ENCODE assay signal across 18 cellular contexts in genomic region chr4:127143460-127144190, GRCh38.
DNase-seq lines count a peak whose midpoint lies in the region; ATAC-seq and TF ChIP-seq lines count a peak whose summit lies in the region.
"Had no signal": no experiment of that assay in that cellular context is flagged by ENCODE, and none has a peak within 500 bp of the region (broad histone marks: within the 10 kb centered on the region; RNA-seq: fewer than 3 reads in every experiment).

No MANE protein-coding gene starts in this region.

- no peak for TF ChIP-seq POLR2A in testis (IDR thresholded peaks at IDR 0.05)

- peaks cover 7% of the 10 kb centered on the region for H3K9me3 Mint-ChIP-seq in activated T-helper 2 cell treated with anti-CD3 and anti-CD28 coated beads, Interferon-gamma antibody, Interleukin-2, Interleukin-4, amounts not matched to agents 10 μg/mL and 5 μg/mL and 100 μg/mL, durations not matched to agents 14 hours and 24 hours and 36 hours
- H3K9me3 Mint-ChIP-seq: nephron progenitor cell had no signal

- intact Hi-C loops in PC-3 (cut with micrococcal nuclease) = no loop called here
- intact Hi-C loops in lower lobe of right lung (cut with DNase I) = no loop called here
- intact Hi-C loops in testis (cut with DNase I; ENCODE audit: low total_unique reads) = no loop called here
- intact Hi-C loops in activated T-helper 2 cell treated with anti-CD3 and anti-CD28 coated beads, Interferon-gamma antibody, Interleukin-2, Interleukin-4, amounts not matched to agents 10 μg/mL and 5 μg/mL and 100 μg/mL, durations not matched to agents 14 hours and 24 hours and 36 hours (cut with micrococcal nuclease) = no loop called here

- H3K27ac Mint-ChIP-seq in activated T-helper 2 cell treated with anti-CD3 and anti-CD28 coated beads, Interferon-gamma antibody, Interleukin-2, Interleukin-4, amounts not matched to agents 10 μg/mL and 5 μg/mL and 100 μg/mL, durations not matched to agents 14 hours and 24 hours and 36 hours = no peak overlapping the region
- H3K27ac Mint-ChIP-seq: nephron progenitor cell had no signal

- no peak for ATAC-seq in PC-3
- ATAC-seq in lower lobe of right lung = peak; percentile 56 to 70
- ATAC-seq: left lobe of liver had no signal

- no peak overlapping the region; the same call in 1 of the 2 replicates for H3K4me2 ChIP-seq in PC-3 (ENCODE audit: low read length)
- H3K4me2 ChIP-seq: hepatocyte had no signal

- DNase-seq in AG10803 (ENCODE audit: low read depth) (peak; percentile 87), PC-3 (peak; percentile 30), choroid plexus epithelial cell (ENCODE audit: low read depth) (peak; percentile 85), lower lobe of right lung (no peak), testis (no peak), T1000 (lab: John Stamatoyannopoulos, UW) (no peak)
- no peak for DNase-seq in effector CD8-positive, alpha-beta T cell (lab: John Stamatoyannopoulos, UW)
- no peak for DNase-seq in activated T-helper 2 cell treated with anti-CD3 and anti-CD28 coated beads, Interferon-gamma antibody, Interleukin-2, Interleukin-4, amounts not matched to agents 10 μg/mL and 5 μg/mL and 100 μg/mL, durations not matched to agents 14 hours and 24 hours and 36 hours (ENCODE audit: low spot score)
- DNase-seq: activated CD4-positive, CD25-positive, alpha-beta regulatory T cell treated with anti-CD3 and anti-CD28 coated beads, Interleukin-2, amount 50 U/mL, for 72 hours; activated naive CD4-positive, alpha-beta T cell treated with anti-CD3 and anti-CD28 coated beads, Interleukin-2, amount 50 U/mL, for 16 hours; cerebellar nuclear complex; NCI-H1436; NCI-H524; nephron progenitor cell had no signal

- H3K4me3 Mint-ChIP-seq in activated T-helper 2 cell treated with anti-CD3 and anti-CD28 coated beads, Interferon-gamma antibody, Interleukin-2, Interleukin-4, amounts not matched to agents 10 μg/mL and 5 μg/mL and 100 μg/mL, durations not matched to agents 14 hours and 24 hours and 36 hours (ENCODE audit: low read depth) = no peak overlapping the region
- H3K4me3 Mint-ChIP-seq: nephron progenitor cell had no signal

- H3K36me3 ChIP-seq in PC-3 (ENCODE audit: low read depth, low read length) = no peaks in the 10 kb centered on the region
- no peaks in the 10 kb centered on the region for H3K36me3 ChIP-seq in lower lobe of right lung
- H3K36me3 ChIP-seq in testis (ENCODE audit: low read depth, missing control alignments) = no peaks in the 10 kb centered on the region
- H3K36me3 ChIP-seq: suprapubic skin had no signal

- no peaks in the 10 kb centered on the region for H3K79me2 ChIP-seq in PC-3 (ENCODE audit: low read length)
- H3K79me2 ChIP-seq: hepatocyte had no signal

- peaks cover 3% of the 10 kb centered on the region; the same call in 1 of the 2 replicates for H3K4me1 ChIP-seq in PC-3 (ENCODE audit: insufficient read depth, low read length)
- no peaks in the 10 kb centered on the region for H3K4me1 ChIP-seq in lower lobe of right lung
- H3K4me1 ChIP-seq in testis = no peaks in the 10 kb centered on the region
- H3K4me1 ChIP-seq: suprapubic skin had no signal

- H4K20me1 ChIP-seq in PC-3 (ENCODE audit: low read length) = no peaks in the 10 kb centered on the region

- H3K27me3 ChIP-seq in PC-3 (ENCODE audit: low read length) (no peaks in the 10 kb centered on the region), lower lobe of right lung (ENCODE audit: low read depth) (no peaks in the 10 kb centered on the region), testis (no peaks in the 10 kb centered on the region)
- H3K27me3 ChIP-seq: hepatocyte, suprapubic skin had no signal

- CTCF ChIA-PET in PC-3 (lab: Charles Lee) = no interaction called here

- WGBS in testis, 2 donors = 71 to 74% methylated on average over 5 of the region's 5 CpGs

- H3K4me1 Mint-ChIP-seq in activated T-helper 2 cell treated with anti-CD3 and anti-CD28 coated beads, Interferon-gamma antibody, Interleukin-2, Interleukin-4, amounts not matched to agents 10 μg/mL and 5 μg/mL and 100 μg/mL, durations not matched to agents 14 hours and 24 hours and 36 hours (ENCODE audit: low read depth) = no peaks in the 10 kb centered on the region

- no peaks in the 10 kb centered on the region for H3F3A ChIP-seq in PC-3 (ENCODE audit: low read length, unreplicated experiment)

- H3K4me3 ChIP-seq in AG10803 (ENCODE audit: low read length) (no peak overlapping the region), PC-3 (ENCODE audit: low read length) (no peak overlapping the region), choroid plexus epithelial cell (ENCODE audit: low read depth, low read length) (no peak overlapping the region), lower lobe of right lung (no peak overlapping the region), testis (no peak overlapping the region)
- H3K4me3 ChIP-seq: hepatocyte, suprapubic skin had no signal

- H3K9me3 ChIP-seq in PC-3 (ENCODE audit: low read length) = no peaks in the 10 kb centered on the region
- no peaks in the 10 kb centered on the region for H3K9me3 ChIP-seq in lower lobe of right lung
- H3K9me3 ChIP-seq in testis = no peaks in the 10 kb centered on the region
- H3K9me3 ChIP-seq: suprapubic skin had no signal

- TF ChIP-seq CTCF in AG10803 (conservative IDR thresholded peaks at IDR 0.05; ENCODE audit: low read length) (no peak), PC-3 (conservative IDR thresholded peaks at IDR 0.05; ENCODE audit: low read depth, low read length) (no peak), choroid plexus epithelial cell (conservative IDR thresholded peaks at IDR 0.05; ENCODE audit: low read depth, low read length) (no peak), lower lobe of right lung (IDR thresholded peaks at IDR 0.05) (no peak), testis (IDR thresholded peaks at IDR 0.05) (no peak)

- H3K9ac ChIP-seq in PC-3 (ENCODE audit: low read length) = no peak overlapping the region

- H3K9me2 ChIP-seq in PC-3 (replicated peaks; ENCODE audit: low read length) = no peaks in the 10 kb centered on the region

- H3K36me3 Mint-ChIP-seq in activated T-helper 2 cell treated with anti-CD3 and anti-CD28 coated beads, Interferon-gamma antibody, Interleukin-2, Interleukin-4, amounts not matched to agents 10 μg/mL and 5 μg/mL and 100 μg/mL, durations not matched to agents 14 hours and 24 hours and 36 hours (ENCODE audit: low read depth) = no peaks in the 10 kb centered on the region

- H3K27ac ChIP-seq in PC-3 (ENCODE audit: low read length) (no peak overlapping the region), lower lobe of right lung (no peak overlapping the region), testis (no peak overlapping the region)
- H3K27ac ChIP-seq: hepatocyte, HL-60, suprapubic skin had no signal

- no peak overlapping the region for H2AFZ ChIP-seq in PC-3 (ENCODE audit: low read length)
- H2AFZ ChIP-seq: hepatocyte had no signal

- no peaks in the 10 kb centered on the region for H3K27me3 Mint-ChIP-seq in activated T-helper 2 cell treated with anti-CD3 and anti-CD28 coated beads, Interferon-gamma antibody, Interleukin-2, Interleukin-4, amounts not matched to agents 10 μg/mL and 5 μg/mL and 100 μg/mL, durations not matched to agents 14 hours and 24 hours and 36 hours (ENCODE audit: low read depth)

- BruUV-seq in PC-3 (replicated peaks; lab: Mats Ljungman, UMichigan) = no TSS peak

- POLR2A ChIA-PET in PC-3 (lab: Charles Lee; ENCODE audit: unreplicated experiment) = no interaction called here

Comparison
In these comparisons a context has a peak if more than half of its experiments do, and no peak if none do; other contexts are left out.
1. DNase-seq: peak in AG10803 (single experiment), PC-3 (single experiment) and choroid plexus epithelial cell (single experiment); none in lower lobe of right lung (single experiment), testis (single experiment), effector CD8-positive, alpha-beta T cell (single experiment), T1000 (single experiment) and activated T-helper 2 cell treated with anti-CD3 and anti-CD28 coated beads, Interferon-gamma antibody, Interleukin-2, Interleukin-4, amounts not matched to agents 10 μg/mL and 5 μg/mL and 100 μg/mL, durations not matched to agents 14 hours and 24 hours and 36 hours (single experiment).